Comparison of ENCODE assay signal across 12 cellular contexts in genomic region chr5:138716456-138716924, GRCh38.
DNase-seq lines count a peak whose midpoint lies in the region; ATAC-seq and TF ChIP-seq lines count a peak whose summit lies in the region.
"Had no signal": no experiment of that assay in that cellular context is flagged by ENCODE, and none has a peak within 500 bp of the region (broad histone marks: within the 10 kb centered on the region; RNA-seq: fewer than 3 reads in every experiment).

No MANE protein-coding gene starts in this region.

- DNase-seq in NCI-H187 (lab: John Stamatoyannopoulos, UW) = peak; percentile 17 to 52
- no peak for DNase-seq in NCI-H187 treated with DMSO at 0.1 percent for 48 hours (lab: John Stamatoyannopoulos, UW)
- DNase-seq in NCI-H2196 treated with DMSO at 0.1 percent for 48 hours (lab: John Stamatoyannopoulos, UW; ENCODE audit: unreplicated experiment) = peak; percentile 87
- peak; percentile 29 for DNase-seq in astrocyte of the spinal cord (ENCODE audit: low read depth, low spot score)
- peak; percentile 20 for DNase-seq in retina
- no peak for DNase-seq in NCI-H446 treated with DMSO at 0.1 percent for 48 hours (lab: John Stamatoyannopoulos, UW)
- DNase-seq in central memory CD4-positive, alpha-beta T cell = no peak
- DNase-seq: activated CD8-positive, alpha-beta memory T cell treated with anti-CD3 and anti-CD28 coated beads for 24 hours; erythroblast; NCI-H82; stimulated activated CD4-positive, alpha-beta T cell treated with anti-CD3 and anti-CD28 coated beads, Interleukin-2, amount 100 ng/mL, for 24 hours had no signal

- in situ Hi-C loops in astrocyte of the spinal cord (cut with HindIII; ENCODE audit: low sequenced_read_pairs) = no loop called here

- H3K4me3 ChIP-seq in astrocyte of the spinal cord (ENCODE audit: low read depth, low read length) = no peak overlapping the region

- ATAC-seq in HG03439 (IDR thresholded peaks at IDR 0.05; ENCODE audit: unreplicated experiment) = no peak

- no peak for TF ChIP-seq CTCF in astrocyte of the spinal cord (IDR thresholded peaks at IDR 0.05; ENCODE audit: low read depth, low read length)

Comparison
In these comparisons a context has a peak if more than half of its experiments do, and no peak if none do; other contexts are left out.
1. DNase-seq: peak in NCI-H187 (2 of 2), NCI-H2196 treated with DMSO at 0.1 percent for 48 hours (single experiment), astrocyte of the spinal cord (single experiment) and retina (single experiment); none in NCI-H187 treated with DMSO at 0.1 percent for 48 hours (single experiment), NCI-H446 treated with DMSO at 0.1 percent for 48 hours (single experiment) and central memory CD4-positive, alpha-beta T cell (single experiment).